Comparison of ENCODE assay signal across 9 cellular contexts in the genomic region with DNA sequence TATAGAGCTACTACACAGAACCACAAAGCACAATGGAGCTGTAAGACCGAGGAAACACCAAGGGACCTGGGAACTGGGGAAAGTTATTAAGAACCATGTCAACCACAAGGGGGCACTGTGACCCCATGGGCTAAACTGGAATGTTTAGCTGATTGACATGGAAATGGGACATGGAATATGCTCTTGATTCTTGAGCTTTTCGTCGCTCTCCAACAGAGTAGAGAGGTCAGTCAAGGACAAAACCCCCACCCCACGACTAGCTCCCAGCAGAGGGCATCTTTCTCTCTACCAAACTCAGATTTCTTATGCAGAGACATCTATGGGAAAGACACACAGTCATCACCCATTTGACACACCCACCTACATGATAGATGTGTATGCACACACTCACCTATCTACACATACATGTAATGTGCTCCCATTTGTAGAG. TPM values are rescaled to one million over a fixed set of nuclear protein-coding genes. Genes with fewer than 3 reads are reported as not detected.
A peak's percentile ranks its signal among the peaks of the same experiment; 100 is the strongest.
DNase-seq lines count a peak whose midpoint lies in the region; ATAC-seq and TF ChIP-seq lines count a peak whose summit lies in the region.
"Had no signal": no experiment of that assay in that cellular context is flagged by ENCODE, and none has a peak within 500 bp of the region (broad histone marks: within the 10 kb centered on the region; RNA-seq: fewer than 3 reads in every experiment).

No MANE protein-coding gene starts in this region.

- intact Hi-C loops in Right ventricle myocardium inferior (cut with DNase I) (loop anchor here (1.0 to 2.0 kb wide), 3 partner anchors 26 to 92 kb away; no protein-coding TSS in a partner anchor), posterior vena cava (cut with DNase I) (no loop called here), upper lobe of right lung (cut with DNase I) (loop anchor here (5.0 kb wide), 1 partner anchor 78 kb away; no protein-coding TSS in a partner anchor)

- peaks cover 7% of the 10 kb centered on the region for H3K4me1 ChIP-seq in upper lobe of right lung
- H3K4me1 ChIP-seq: BLaER1 had no signal

- DNase-seq in NCI-H1436 (lab: John Stamatoyannopoulos, UW) (peak; percentile 62), NCI-H1436 treated with DMSO at 0.1 percent for 48 hours (lab: John Stamatoyannopoulos, UW) (no peak), NCI-H128 (lab: John Stamatoyannopoulos, UW; ENCODE audit: unreplicated experiment) (peak; percentile 67), Right ventricle myocardium inferior (ENCODE audit: missing footprints) (no peak), posterior vena cava (ENCODE audit: low spot score) (peak; percentile 91), upper lobe of right lung (peak; percentile 76)
- peak; percentile 69 for DNase-seq in activated naive CD8-positive, alpha-beta T cell treated with anti-CD3 and anti-CD28 coated beads, Interleukin-2, amount 10 ng/mL, durations not matched to agents 7 days and 5 days

- no peaks in the 10 kb centered on the region for H3K9me3 ChIP-seq in SU-DHL-6 (ENCODE audit: insufficient read depth, low read length)
- no peaks in the 10 kb centered on the region for H3K9me3 ChIP-seq in upper lobe of right lung
- H3K9me3 ChIP-seq: BLaER1 had no signal

- H3K9me2 ChIP-seq in SU-DHL-6 (replicated peaks; ENCODE audit: insufficient read depth, low read length) = no peaks in the 10 kb centered on the region

- H3K27me3 ChIP-seq in SU-DHL-6 (ENCODE audit: low read length) (no peaks in the 10 kb centered on the region), upper lobe of right lung (no peaks in the 10 kb centered on the region)
- H3K27me3 ChIP-seq: BLaER1 had no signal

- H3K27ac ChIP-seq in SU-DHL-6 (ENCODE audit: low read depth, low read length) = no peak overlapping the region
- H3K27ac ChIP-seq in upper lobe of right lung = no peak overlapping the region
- H3K27ac ChIP-seq: BLaER1 had no signal

- H3K36me3 ChIP-seq in SU-DHL-6 (ENCODE audit: low read length) = no peaks in the 10 kb centered on the region
- H3K36me3 ChIP-seq in upper lobe of right lung = peaks cover 28% of the 10 kb centered on the region

- H2AFZ ChIP-seq in SU-DHL-6 (ENCODE audit: low read depth, low read length, severe bottlenecking) = no peak overlapping the region

- peak; percentile 83 for TF ChIP-seq CTCF in SU-DHL-6 (IDR thresholded peaks at IDR 0.05; ENCODE audit: insufficient read depth, low read length, poor library complexity, severe bottlenecking)
- TF ChIP-seq CTCF in upper lobe of right lung (IDR thresholded peaks at IDR 0.05) = peak; percentile 94

- ATAC-seq in activated naive CD8-positive, alpha-beta T cell treated with anti-CD3 and anti-CD28 coated beads, Interleukin-2, amount 10 ng/mL, durations not matched to agents 7 days and 5 days (ENCODE audit: low read depth) = peak; percentile 52
- ATAC-seq in Right ventricle myocardium inferior (peak; percentile 80), upper lobe of right lung (peak; percentile 93)

- H3K4me2 ChIP-seq in SU-DHL-6 (ENCODE audit: low read depth, low read length, poor library complexity, severe bottlenecking) = no peak overlapping the region
- H3K4me2 ChIP-seq: BLaER1 had no signal

- no peak overlapping the region for H3K9ac ChIP-seq in SU-DHL-6 (ENCODE audit: low read length)
- H3K9ac ChIP-seq: BLaER1 had no signal

- H3F3A ChIP-seq in SU-DHL-6 (ENCODE audit: insufficient read depth) = no peaks in the 10 kb centered on the region

- H3K27ac Mint-ChIP-seq in activated naive CD8-positive, alpha-beta T cell treated with anti-CD3 and anti-CD28 coated beads, Interleukin-2, amount 10 ng/mL, durations not matched to agents 7 days and 5 days = no peak overlapping the region

- H3K79me2 ChIP-seq in SU-DHL-6 (ENCODE audit: insufficient read depth, low read length) = no peaks in the 10 kb centered on the region

- H4K20me1 ChIP-seq in SU-DHL-6 (ENCODE audit: low read depth, low read length) = no peaks in the 10 kb centered on the region
- H4K20me1 ChIP-seq: BLaER1 had no signal

- H3K36me3 Mint-ChIP-seq in activated naive CD8-positive, alpha-beta T cell treated with anti-CD3 and anti-CD28 coated beads, Interleukin-2, amount 10 ng/mL, durations not matched to agents 7 days and 5 days = no peaks in the 10 kb centered on the region

- H3K9me3 Mint-ChIP-seq in activated naive CD8-positive, alpha-beta T cell treated with anti-CD3 and anti-CD28 coated beads, Interleukin-2, amount 10 ng/mL, durations not matched to agents 7 days and 5 days = no peaks in the 10 kb centered on the region

- H3K4me3 ChIP-seq in SU-DHL-6 (ENCODE audit: insufficient read depth, low read length, poor library complexity, severe bottlenecking) (no peak overlapping the region), upper lobe of right lung (no peak overlapping the region)
- H3K4me3 ChIP-seq: BLaER1 had no signal

- peaks cover 15% of the 10 kb centered on the region for H3K27me3 Mint-ChIP-seq in activated naive CD8-positive, alpha-beta T cell treated with anti-CD3 and anti-CD28 coated beads, Interleukin-2, amount 10 ng/mL, durations not matched to agents 7 days and 5 days

- H3K4me1 Mint-ChIP-seq in activated naive CD8-positive, alpha-beta T cell treated with anti-CD3 and anti-CD28 coated beads, Interleukin-2, amount 10 ng/mL, durations not matched to agents 7 days and 5 days = no peaks in the 10 kb centered on the region

- POLR2A ChIA-PET in activated naive CD8-positive, alpha-beta T cell treated with anti-CD3 and anti-CD28 coated beads, Interleukin-2, amount 10 ng/mL, durations not matched to agents 7 days and 5 days (lab: Charles Lee) = interaction anchor here (1.1 to 2.0 kb wide), 4 partner anchors 54 to 90 kb away, joined by 3 to 6 read pairs (median 3); no protein-coding TSS in a partner anchor

- H3K4me3 Mint-ChIP-seq in activated naive CD8-positive, alpha-beta T cell treated with anti-CD3 and anti-CD28 coated beads, Interleukin-2, amount 10 ng/mL, durations not matched to agents 7 days and 5 days = no peak overlapping the region

RNA-seq across cellular contexts. Expression of a gene that starts 10.1 kb away (rescaled TPM):
- total RNA-seq in activated naive CD8-positive, alpha-beta T cell treated with anti-CD3 and anti-CD28 coated beads, Interleukin-2, amount 10 ng/mL, durations not matched to agents 7 days and 5 days = 10 to 100 TPM; 15.9 to 17.1 TPM
- total RNA-seq in Right ventricle myocardium inferior = 321 TPM
- total RNA-seq in posterior vena cava = 10 to 100 TPM; 78.0 to 80.7 TPM
- total RNA-seq in upper lobe of right lung = 127 TPM

RNA-seq across cellular contexts. Expression of a gene that starts 15.2 kb away (rescaled TPM):
- total RNA-seq in activated naive CD8-positive, alpha-beta T cell treated with anti-CD3 and anti-CD28 coated beads, Interleukin-2, amount 10 ng/mL, durations not matched to agents 7 days and 5 days = not detected
- total RNA-seq in Right ventricle myocardium inferior (1.1 TPM), posterior vena cava (not detected), upper lobe of right lung (not detected)

RNA-seq across cellular contexts. Expression of a gene that starts 15.7 kb away (rescaled TPM):
- under 1 TPM in 1 of 2 experiments, not detected in 1; 0.25 TPM for total RNA-seq in activated naive CD8-positive, alpha-beta T cell treated with anti-CD3 and anti-CD28 coated beads, Interleukin-2, amount 10 ng/mL, durations not matched to agents 7 days and 5 days
- total RNA-seq in Right ventricle myocardium inferior (not detected), posterior vena cava (1 to 10 TPM in 1 of 2 donors, under 1 TPM in 1; 0.24 to 1.1 TPM), upper lobe of right lung (not detected)

RNA-seq across cellular contexts. Expression of a gene that starts 19.8 kb away (rescaled TPM):
- total RNA-seq in activated naive CD8-positive, alpha-beta T cell treated with anti-CD3 and anti-CD28 coated beads, Interleukin-2, amount 10 ng/mL, durations not matched to agents 7 days and 5 days = not detected
- total RNA-seq in Right ventricle myocardium inferior (not detected), posterior vena cava (not detected), upper lobe of right lung (not detected)

RNA-seq across cellular contexts. Expression of a gene that starts 25.0 kb away (rescaled TPM):
- total RNA-seq in activated naive CD8-positive, alpha-beta T cell treated with anti-CD3 and anti-CD28 coated beads, Interleukin-2, amount 10 ng/mL, durations not matched to agents 7 days and 5 days = 100 to 1,000 TPM in 1 of 2 experiments, 10 to 100 TPM in 1; 92.9 to 100 TPM
- total RNA-seq in Right ventricle myocardium inferior (44.5 TPM), posterior vena cava (10 to 100 TPM; 30.1 to 33.5 TPM), upper lobe of right lung (51.0 TPM)

Comparison
In these comparisons a context has a peak if more than half of its experiments do, and no peak if none do; other contexts are left out.
1. DNase-seq: peak in NCI-H1436 (single experiment), NCI-H128 (single experiment), activated naive CD8-positive, alpha-beta T cell treated with anti-CD3 and anti-CD28 coated beads, Interleukin-2, amount 10 ng/mL, durations not matched to agents 7 days and 5 days (single experiment), posterior vena cava (single experiment) and upper lobe of right lung (single experiment); none in NCI-H1436 treated with DMSO at 0.1 percent for 48 hours (single experiment) and Right ventricle myocardium inferior (single experiment).
2. intact Hi-C loops: an anchor here in Right ventricle myocardium inferior (1.0 to 2.0 kb wide) and upper lobe of right lung (5.0 kb wide); none called in posterior vena cava.
3. Peak in every context shown above with its lines, with median percentiles within 50 percentile points of each other: ATAC-seq.